25 cellular contexts compared by ENCODE assay signal in the genomic region with DNA sequence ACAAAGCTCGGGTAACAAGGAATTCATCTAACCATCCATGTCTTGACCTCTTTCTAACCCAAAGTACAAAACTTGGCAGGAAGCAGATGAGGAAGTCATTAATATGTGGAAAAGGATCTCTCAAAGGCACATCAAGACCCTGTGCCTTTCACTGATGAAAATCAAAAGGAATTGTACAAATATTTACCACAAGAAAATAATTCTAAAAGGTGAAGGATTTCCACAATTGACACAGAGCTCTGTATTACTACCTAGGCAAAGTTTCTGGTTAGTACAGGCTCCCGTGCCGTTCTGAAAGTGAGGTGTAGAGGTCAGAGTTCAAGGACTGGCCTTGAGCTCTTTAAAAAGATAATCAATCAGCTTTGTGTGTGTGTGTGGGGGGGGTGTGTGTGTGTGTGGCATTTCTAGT.
A peak's percentile ranks its signal among the peaks of the same experiment; 100 is the strongest.
DNase-seq lines count a peak whose midpoint lies in the region; ATAC-seq and TF ChIP-seq lines count a peak whose summit lies in the region.
"Had no signal": no experiment of that assay in that cellular context is flagged by ENCODE, and none has a peak within 500 bp of the region (broad histone marks: within the 10 kb centered on the region; RNA-seq: fewer than 3 reads in every experiment).

No MANE protein-coding gene starts in this region.

- H3K27ac Mint-ChIP-seq in stimulated activated naive CD8-positive, alpha-beta T cell treated with anti-CD3 and anti-CD28 coated beads, Interleukin-15, amount 100 ng/mL, for 72 hours, result peak overlapping the region; percentile 37 to 81
- H3K27ac Mint-ChIP-seq in activated T-helper 1 cell treated with anti-CD3 and anti-CD28 coated beads, Interleukin-12 subunit alpha, Interleukin-12 subunit beta, Interleukin-2, Interleukin-4 antibody, amounts not matched to agents 30 ng/mL and 10 ng/mL and 1 ng/mL, durations not matched to agents 14 hours and 24 hours and 36 hours, result peak overlapping the region; percentile 59
- H3K27ac Mint-ChIP-seq: activated CD8-positive, alpha-beta T cell treated with anti-CD3 and anti-CD28 coated beads for 36 hours; activated T-helper 2 cell treated with anti-CD3 and anti-CD28 coated beads, Interferon-gamma antibody, Interleukin-2, Interleukin-4, amounts not matched to agents 10 μg/mL and 5 μg/mL and 100 μg/mL, durations not matched to agents 14 hours and 24 hours and 36 hours had no signal

- DNase-seq in stimulated activated naive CD8-positive, alpha-beta T cell treated with anti-CD3 and anti-CD28 coated beads, Interleukin-15, amount 100 ng/mL, for 72 hours, result no peak
- no peak for DNase-seq in stimulated activated naive CD8-positive, alpha-beta T cell treated with anti-CD3 and anti-CD28 coated beads, Interleukin-15, Interleukin-2, amounts not matched to agents 100 U/mL and 50 U/mL, for 24 hours
- DNase-seq in activated T-helper 1 cell treated with anti-CD3 and anti-CD28 coated beads, Interleukin-12 subunit alpha, Interleukin-12 subunit beta, Interleukin-2, Interleukin-4 antibody, amounts not matched to agents 30 ng/mL and 10 ng/mL and 1 ng/mL, durations not matched to agents 14 hours and 24 hours and 36 hours (ENCODE audit: low spot score), result no peak
- DNase-seq in fibroblast of villous mesenchyme (ENCODE audit: low read depth) (peak; percentile 20), NCI-H345 (lab: John Stamatoyannopoulos, UW) (no peak), kidney tubule cell (ENCODE audit: low spot score) (no peak)
- DNase-seq: activated CD8-positive, alpha-beta T cell treated with anti-CD3 and anti-CD28 coated beads for 36 hours; central memory CD4-positive, alpha-beta T cell; DND-41; effector CD4-positive, alpha-beta T cell; left cardiac atrium; midbrain; NCI-H1694 treated with DMSO at 0.1 percent for 48 hours; NCI-H226; PC-3; posterior cingulate gyrus; SIG-M5; stimulated activated CD4-positive, alpha-beta T cell treated with anti-CD3 and anti-CD28 coated beads, Interleukin-2, amount 100 ng/mL, for 24 hours; stimulated activated naive CD4-positive, alpha-beta T cell treated with Interleukin-2 at 50 U/mL for 16 hours; T-helper 2 cell; tibial artery had no signal

- no peak for TF ChIP-seq CTCF in fibroblast of villous mesenchyme (IDR thresholded peaks at IDR 0.05; ENCODE audit: insufficient read depth, low read depth, low read length)

- peaks cover 61% of the 10 kb centered on the region for H3K4me1 Mint-ChIP-seq in stimulated activated naive CD8-positive, alpha-beta T cell treated with anti-CD3 and anti-CD28 coated beads, Interleukin-15, amount 100 ng/mL, for 72 hours
- peaks cover 76% of the 10 kb centered on the region for H3K4me1 Mint-ChIP-seq in activated T-helper 1 cell treated with anti-CD3 and anti-CD28 coated beads, Interleukin-12 subunit alpha, Interleukin-12 subunit beta, Interleukin-2, Interleukin-4 antibody, amounts not matched to agents 30 ng/mL and 10 ng/mL and 1 ng/mL, durations not matched to agents 14 hours and 24 hours and 36 hours (ENCODE audit: low read depth)

- no peak overlapping the region for H3K4me3 ChIP-seq in fibroblast of villous mesenchyme (ENCODE audit: low read depth, low read length)
- H3K4me3 ChIP-seq: esophagus muscularis mucosa, tibial artery had no signal

- no peak overlapping the region for H3K4me3 Mint-ChIP-seq in stimulated activated naive CD8-positive, alpha-beta T cell treated with anti-CD3 and anti-CD28 coated beads, Interleukin-15, amount 100 ng/mL, for 72 hours
- no peak overlapping the region for H3K4me3 Mint-ChIP-seq in activated T-helper 1 cell treated with anti-CD3 and anti-CD28 coated beads, Interleukin-12 subunit alpha, Interleukin-12 subunit beta, Interleukin-2, Interleukin-4 antibody, amounts not matched to agents 30 ng/mL and 10 ng/mL and 1 ng/mL, durations not matched to agents 14 hours and 24 hours and 36 hours
- H3K4me3 Mint-ChIP-seq: activated CD8-positive, alpha-beta T cell treated with anti-CD3 and anti-CD28 coated beads for 36 hours; nephron had no signal

- peaks cover 10% of the 10 kb centered on the region for H3K36me3 Mint-ChIP-seq in activated T-helper 1 cell treated with anti-CD3 and anti-CD28 coated beads, Interleukin-12 subunit alpha, Interleukin-12 subunit beta, Interleukin-2, Interleukin-4 antibody, amounts not matched to agents 30 ng/mL and 10 ng/mL and 1 ng/mL, durations not matched to agents 14 hours and 24 hours and 36 hours (ENCODE audit: low read depth)

- intact Hi-C loops in activated T-helper 1 cell treated with anti-CD3 and anti-CD28 coated beads, Interleukin-12 subunit alpha, Interleukin-12 subunit beta, Interleukin-2, Interleukin-4 antibody, amounts not matched to agents 30 ng/mL and 10 ng/mL and 1 ng/mL, durations not matched to agents 14 hours and 24 hours and 36 hours (cut with micrococcal nuclease), result no loop called here

- ATAC-seq in stimulated activated naive CD8-positive, alpha-beta T cell treated with anti-CD3 and anti-CD28 coated beads, Interleukin-15, amount 100 ng/mL, for 72 hours, result no peak
- no peak for ATAC-seq in stimulated activated naive CD8-positive, alpha-beta T cell treated with anti-CD3 and anti-CD28 coated beads, Interleukin-15, Interleukin-2, amounts not matched to agents 100 U/mL and 50 U/mL, for 24 hours
- no peak for ATAC-seq in GM19324 (IDR thresholded peaks at IDR 0.05; ENCODE audit: low FRiP score, unreplicated experiment)
- ATAC-seq: activated CD8-positive, alpha-beta T cell treated with anti-CD3 and anti-CD28 coated beads for 36 hours; left cardiac atrium; PC-3 had no signal

- peaks cover 6% of the 10 kb centered on the region for H3K27me3 Mint-ChIP-seq in stimulated activated naive CD8-positive, alpha-beta T cell treated with anti-CD3 and anti-CD28 coated beads, Interleukin-15, amount 100 ng/mL, for 72 hours
- H3K27me3 Mint-ChIP-seq in activated T-helper 1 cell treated with anti-CD3 and anti-CD28 coated beads, Interleukin-12 subunit alpha, Interleukin-12 subunit beta, Interleukin-2, Interleukin-4 antibody, amounts not matched to agents 30 ng/mL and 10 ng/mL and 1 ng/mL, durations not matched to agents 14 hours and 24 hours and 36 hours (ENCODE audit: insufficient read depth), result no peaks in the 10 kb centered on the region

- H3K9me3 Mint-ChIP-seq in stimulated activated naive CD8-positive, alpha-beta T cell treated with anti-CD3 and anti-CD28 coated beads, Interleukin-15, amount 100 ng/mL, for 72 hours, result peaks cover 0 to 7% of the 10 kb centered on the region in 2 donors
- peaks cover 6% of the 10 kb centered on the region for H3K9me3 Mint-ChIP-seq in activated T-helper 1 cell treated with anti-CD3 and anti-CD28 coated beads, Interleukin-12 subunit alpha, Interleukin-12 subunit beta, Interleukin-2, Interleukin-4 antibody, amounts not matched to agents 30 ng/mL and 10 ng/mL and 1 ng/mL, durations not matched to agents 14 hours and 24 hours and 36 hours
- H3K9me3 Mint-ChIP-seq: activated CD8-positive, alpha-beta T cell treated with anti-CD3 and anti-CD28 coated beads for 36 hours; activated T-helper 2 cell treated with anti-CD3 and anti-CD28 coated beads, Interferon-gamma antibody, Interleukin-2, Interleukin-4, amounts not matched to agents 10 μg/mL and 5 μg/mL and 100 μg/mL, durations not matched to agents 14 hours and 24 hours and 36 hours; nephron had no signal
